8 cellular contexts compared by ENCODE assay signal in the genomic region with DNA sequence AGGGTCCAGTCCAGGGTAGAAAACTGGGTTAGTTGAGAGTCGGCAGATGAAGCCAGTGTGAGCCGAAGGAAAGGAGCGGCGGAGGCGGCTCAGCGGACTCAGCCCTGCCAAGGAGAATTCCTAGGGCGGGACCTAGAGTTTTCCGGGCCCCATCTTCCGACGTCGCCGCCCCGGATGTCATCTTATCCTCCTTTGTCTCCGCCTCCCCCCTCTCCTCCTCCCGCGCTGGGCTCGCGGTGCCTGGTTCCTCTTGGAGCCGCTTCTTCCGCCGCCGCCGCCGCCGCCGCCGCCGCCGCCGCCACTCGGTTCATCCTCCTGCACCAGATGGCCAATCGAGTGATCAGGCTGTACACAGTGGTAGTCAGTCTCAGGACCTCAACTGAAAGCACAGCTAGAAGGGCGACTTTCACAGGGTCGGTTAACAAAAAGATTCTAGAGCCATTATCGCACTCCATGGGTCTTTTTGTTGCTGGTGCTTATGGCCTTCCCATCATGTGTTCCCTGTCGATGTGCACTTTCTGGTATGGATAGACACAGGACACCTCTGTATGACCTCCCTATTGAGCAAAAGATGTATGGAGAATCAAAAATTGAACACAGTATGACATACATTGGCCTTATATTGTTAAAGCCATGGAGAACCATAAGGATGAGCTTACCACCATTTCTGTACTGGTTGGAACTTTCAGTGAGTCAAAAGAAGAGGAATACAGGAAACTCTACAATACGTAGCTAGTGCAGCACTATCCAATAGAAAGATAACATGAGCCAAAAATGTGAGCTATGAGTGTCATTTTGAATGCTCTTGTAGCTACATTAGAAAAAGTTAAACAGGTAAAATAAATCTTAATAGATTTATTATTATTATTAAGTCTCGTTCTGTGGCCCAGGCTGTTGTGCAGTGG. TPM values are rescaled to one million over a fixed set of nuclear protein-coding genes. Genes with fewer than 3 reads are reported as not detected.
DNase-seq lines count a peak whose midpoint lies in the region; ATAC-seq and TF ChIP-seq lines count a peak whose summit lies in the region.

No MANE protein-coding gene starts in this region.

- H3K4me1 Mint-ChIP-seq in activated naive CD8-positive, alpha-beta T cell (ENCODE audit: low read depth), result peaks cover 8% of the 10 kb centered on the region
- peaks cover 5% of the 10 kb centered on the region for H3K4me1 Mint-ChIP-seq in osteocyte (ENCODE audit: unreplicated experiment)
- H3K4me1 Mint-ChIP-seq in type B pancreatic cell (ENCODE audit: unreplicated experiment), result no peaks in the 10 kb centered on the region

- POLR2A ChIA-PET in SK-N-SH (lab: Yijun Ruan, JAX), result no interaction called here

- H3K9ac ChIP-seq in SK-N-SH, result peak overlapping the region; percentile 11; the same call in 1 of the 2 replicates

- H3K27ac Mint-ChIP-seq in activated naive CD8-positive, alpha-beta T cell, result peak overlapping the region; percentile 22
- H3K27ac Mint-ChIP-seq in osteocyte (ENCODE audit: unreplicated experiment) (peak overlapping the region; percentile 66), type B pancreatic cell (peak overlapping the region; percentile 66)

- no peaks in the 10 kb centered on the region for H3K4me1 ChIP-seq in SK-N-SH (ENCODE audit: control insufficient read depth in 1 of 2, insufficient read depth in 2 of 2, low read depth in 1 of 2, low read length in 1 of 2)

- DNase-seq in GM10266 (ENCODE audit: extremely low spot score) (peak; percentile 74), NCI-H1048 (lab: John Stamatoyannopoulos, UW) (peak; percentile 32), SK-N-SH (peak; percentile 89), Right ventricle myocardium inferior (ENCODE audit: missing footprints) (peak; percentile 92), osteocyte (ENCODE audit: extremely low spot score, unreplicated experiment) (peak; percentile 91), type B pancreatic cell (ENCODE audit: extremely low spot score, unreplicated experiment) (peak; percentile 79)

- H3K4me2 ChIP-seq in SK-N-SH, result peak overlapping the region; percentile 56

- no peak for TF ChIP-seq RAD21 in SK-N-SH (IDR thresholded peaks at IDR 0.05; ENCODE audit: low read length)

- no peaks in the 10 kb centered on the region for H3K79me2 ChIP-seq in SK-N-SH (ENCODE audit: insufficient read depth)

- H3K9me3 ChIP-seq in SK-N-SH, result no peaks in the 10 kb centered on the region

- peak overlapping the region; percentile 83 for H3K4me3 Mint-ChIP-seq in activated naive CD8-positive, alpha-beta T cell
- peak overlapping the region; percentile 72 for H3K4me3 Mint-ChIP-seq in osteocyte (ENCODE audit: unreplicated experiment)
- H3K4me3 Mint-ChIP-seq in type B pancreatic cell, result peak overlapping the region; percentile 71

- CTCF ChIA-PET in SK-N-SH (lab: Yijun Ruan, JAX), result interaction anchor here (0.7 to 0.9 kb wide), 2 partner anchors 12 to 32 kb away, joined by 3 to 4 read pairs; a partner anchor contains a TSS

- peak; percentile 96 for ATAC-seq in HG02610 (IDR thresholded peaks at IDR 0.05; ENCODE audit: unreplicated experiment)
- ATAC-seq in Right ventricle myocardium inferior, result peak; percentile 100

- intact Hi-C loops in Right ventricle myocardium inferior (cut with DNase I), result no loop called here

- WGBS in SK-N-SH (ENCODE audit: low lambda C conversion rate), result 6% methylated on average over 34 of the region's 38 CpGs

- no peaks in the 10 kb centered on the region for H4K20me1 ChIP-seq in SK-N-SH (ENCODE audit: insufficient read depth)

- TF ChIP-seq CTCF in GM10266 (IDR thresholded peaks at IDR 0.05; ENCODE audit: control insufficient read depth, insufficient read depth, low read depth, missing control alignments) (no peak), SK-N-SH (IDR thresholded peaks at IDR 0.05) (no peak), osteocyte (IDR thresholded peaks at IDR 0.05) (no peak), type B pancreatic cell (conservative IDR thresholded peaks at IDR 0.05) (no peak)

- no peaks in the 10 kb centered on the region for H3K27me3 ChIP-seq in SK-N-SH (ENCODE audit: insufficient read depth)

- H3K27me3 Mint-ChIP-seq in activated naive CD8-positive, alpha-beta T cell, result no peaks in the 10 kb centered on the region
- no peaks in the 10 kb centered on the region for H3K27me3 Mint-ChIP-seq in osteocyte (ENCODE audit: unreplicated experiment)
- H3K27me3 Mint-ChIP-seq in type B pancreatic cell, result no peaks in the 10 kb centered on the region

- peak overlapping the region; percentile 61 to 77 for H3K27ac ChIP-seq in SK-N-SH (ENCODE audit: low read depth in 2 of 2, low read length in 1 of 2)

- H3K9me2 ChIP-seq in SK-N-SH, result no peaks in the 10 kb centered on the region

- peak overlapping the region; percentile 92 for H2AFZ ChIP-seq in SK-N-SH (ENCODE audit: low read depth)

- peak overlapping the region; percentile 37 to 53 for H3K4me3 ChIP-seq in SK-N-SH (ENCODE audit: low read depth in 2 of 2, low read length in 1 of 2)

- peak in 1 of 2 experiments; percentile 76; a peak in 1 of 4 replicates for TF ChIP-seq EP300 in SK-N-SH (IDR thresholded peaks at IDR 0.05; ENCODE audit: borderline replicate concordance in 1 of 2, low read depth in 1 of 2, low read length in 1 of 2)

- no peaks in the 10 kb centered on the region for H3K9me3 Mint-ChIP-seq in activated naive CD8-positive, alpha-beta T cell (ENCODE audit: low read depth)
- H3K9me3 Mint-ChIP-seq in osteocyte (ENCODE audit: unreplicated experiment) (peaks cover 5% of the 10 kb centered on the region), type B pancreatic cell (no peaks in the 10 kb centered on the region)

- H3F3A ChIP-seq in SK-N-SH (replicated peaks; ENCODE audit: insufficient read depth), result no peaks in the 10 kb centered on the region

- H3K36me3 ChIP-seq in SK-N-SH (replicated peaks in 1 of 2; ENCODE audit: control insufficient read depth in 1 of 2, insufficient read depth in 2 of 2, low read length in 1 of 2), result no peaks in the 10 kb centered on the region

- no peaks in the 10 kb centered on the region for H3K36me3 Mint-ChIP-seq in activated naive CD8-positive, alpha-beta T cell
- no peaks in the 10 kb centered on the region for H3K36me3 Mint-ChIP-seq in osteocyte (ENCODE audit: unreplicated experiment)
- H3K36me3 Mint-ChIP-seq in type B pancreatic cell, result no peaks in the 10 kb centered on the region

TF ChIP-seq in SK-N-SH, 30 proteins besides CTCF, POLR2A, EP300 and RAD21 (continues in another document):
- TF ChIP-seq, protein P1, sequence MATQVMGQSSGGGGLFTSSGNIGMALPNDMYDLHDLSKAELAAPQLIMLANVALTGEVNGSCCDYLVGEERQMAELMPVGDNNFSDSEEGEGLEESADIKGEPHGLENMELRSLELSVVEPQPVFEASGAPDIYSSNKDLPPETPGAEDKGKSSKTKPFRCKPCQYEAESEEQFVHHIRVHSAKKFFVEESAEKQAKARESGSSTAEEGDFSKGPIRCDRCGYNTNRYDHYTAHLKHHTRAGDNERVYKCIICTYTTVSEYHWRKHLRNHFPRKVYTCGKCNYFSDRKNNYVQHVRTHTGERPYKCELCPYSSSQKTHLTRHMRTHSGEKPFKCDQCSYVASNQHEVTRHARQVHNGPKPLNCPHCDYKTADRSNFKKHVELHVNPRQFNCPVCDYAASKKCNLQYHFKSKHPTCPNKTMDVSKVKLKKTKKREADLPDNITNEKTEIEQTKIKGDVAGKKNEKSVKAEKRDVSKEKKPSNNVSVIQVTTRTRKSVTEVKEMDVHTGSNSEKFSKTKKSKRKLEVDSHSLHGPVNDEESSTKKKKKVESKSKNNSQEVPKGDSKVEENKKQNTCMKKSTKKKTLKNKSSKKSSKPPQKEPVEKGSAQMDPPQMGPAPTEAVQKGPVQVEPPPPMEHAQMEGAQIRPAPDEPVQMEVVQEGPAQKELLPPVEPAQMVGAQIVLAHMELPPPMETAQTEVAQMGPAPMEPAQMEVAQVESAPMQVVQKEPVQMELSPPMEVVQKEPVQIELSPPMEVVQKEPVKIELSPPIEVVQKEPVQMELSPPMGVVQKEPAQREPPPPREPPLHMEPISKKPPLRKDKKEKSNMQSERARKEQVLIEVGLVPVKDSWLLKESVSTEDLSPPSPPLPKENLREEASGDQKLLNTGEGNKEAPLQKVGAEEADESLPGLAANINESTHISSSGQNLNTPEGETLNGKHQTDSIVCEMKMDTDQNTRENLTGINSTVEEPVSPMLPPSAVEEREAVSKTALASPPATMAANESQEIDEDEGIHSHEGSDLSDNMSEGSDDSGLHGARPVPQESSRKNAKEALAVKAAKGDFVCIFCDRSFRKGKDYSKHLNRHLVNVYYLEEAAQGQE (IDR thresholded peaks at IDR 0.05; ENCODE audit: low read depth, low read length), result no peak
- peak; percentile 63 for TF ChIP-seq GABPA (IDR thresholded peaks at IDR 0.05; ENCODE audit: low read depth)
- TF ChIP-seq ELF1 (IDR thresholded peaks at IDR 0.05), result peak; percentile 21; the same call in 1 of the 2 replicates
- TF ChIP-seq FOXJ3 (CRISPR knock-in tag; IDR thresholded peaks at IDR 0.05), result no peak
- TF ChIP-seq, protein P2, sequence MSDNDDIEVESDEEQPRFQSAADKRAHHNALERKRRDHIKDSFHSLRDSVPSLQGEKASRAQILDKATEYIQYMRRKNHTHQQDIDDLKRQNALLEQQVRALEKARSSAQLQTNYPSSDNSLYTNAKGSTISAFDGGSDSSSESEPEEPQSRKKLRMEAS (IDR thresholded peaks at IDR 0.05; ENCODE audit: low read depth), result peak; percentile 39; the same call in 1 of the 2 replicates
- TF ChIP-seq, protein P3, sequence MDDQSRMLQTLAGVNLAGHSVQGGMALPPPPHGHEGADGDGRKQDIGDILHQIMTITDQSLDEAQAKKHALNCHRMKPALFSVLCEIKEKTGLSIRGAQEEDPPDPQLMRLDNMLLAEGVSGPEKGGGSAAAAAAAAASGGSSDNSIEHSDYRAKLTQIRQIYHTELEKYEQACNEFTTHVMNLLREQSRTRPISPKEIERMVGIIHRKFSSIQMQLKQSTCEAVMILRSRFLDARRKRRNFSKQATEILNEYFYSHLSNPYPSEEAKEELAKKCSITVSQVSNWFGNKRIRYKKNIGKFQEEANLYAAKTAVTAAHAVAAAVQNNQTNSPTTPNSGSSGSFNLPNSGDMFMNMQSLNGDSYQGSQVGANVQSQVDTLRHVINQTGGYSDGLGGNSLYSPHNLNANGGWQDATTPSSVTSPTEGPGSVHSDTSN (IDR thresholded peaks at IDR 0.05), result no peak
- no peak for TF ChIP-seq TEAD4 (IDR thresholded peaks at IDR 0.05; ENCODE audit: borderline replicate concordance, insufficient read depth)
- TF ChIP-seq MXI1 (IDR thresholded peaks at IDR 0.05; ENCODE audit: low read depth, low read length), result no peak
- no peak for TF ChIP-seq FOXM1 (IDR thresholded peaks at IDR 0.05; ENCODE audit: low read depth)

RNA-seq across cellular contexts. Expression of a gene that starts 32.4 kb away (rescaled TPM):
- polyA plus RNA-seq in SK-N-SH (2012; rRNA removed), result 26.7 and 40.2 TPM in 2 replicates
- polyA plus RNA-seq in SK-N-SH (2012; cell fraction: cytosol; rRNA removed), result 29.6 and 34.4 TPM in 2 replicates
- polyA plus RNA-seq in SK-N-SH (2012; cell fraction: nucleus; rRNA removed), result 51.5 and 110 TPM in 2 replicates
- total RNA-seq in Right ventricle myocardium inferior (25.4 TPM), osteocyte (66.5 and 73.4 TPM in 2 replicates), type B pancreatic cell (ENCODE audit: low replicate concordance) (80.5 and 96.2 TPM in 2 replicates)

Comparison
In these comparisons a context has a peak if more than half of its experiments do, and no peak if none do; other contexts are left out.
1. Peak in every context shown above with its lines: DNase-seq, ATAC-seq, H3K4me3 ChIP-seq and H3K27ac ChIP-seq.
2. DNase-seq: peak in every context shown above with its lines; median percentile 92 in Right ventricle myocardium inferior; 91 in osteocyte; 89 in SK-N-SH; 79 in type B pancreatic cell; 74 in GM10266; 32 in NCI-H1048.